ENCODE assay signal across 11 cellular contexts in genomic region chr20:51360451-51361230, GRCh38.
DNase-seq lines count a peak whose midpoint lies in the region; TF ChIP-seq lines count a peak whose summit lies in the region.
"Had no signal": no experiment of that assay in that cellular context is flagged by ENCODE, and none has a peak within 500 bp of the region (broad histone marks: within the 10 kb centered on the region; RNA-seq: fewer than 3 reads in every experiment).

No MANE protein-coding gene starts in this region.

- H3K4me1 ChIP-seq in CD4-positive, alpha-beta memory T cell (ENCODE audit: insufficient read depth, low read length), result no peaks in the 10 kb centered on the region
- no peaks in the 10 kb centered on the region for H3K4me1 ChIP-seq in OCI-LY7 (ENCODE audit: insufficient read depth, low read length, poor library complexity, severe bottlenecking)

- H4K20me1 ChIP-seq in OCI-LY7 (ENCODE audit: insufficient read depth, low read length), result no peaks in the 10 kb centered on the region

- H3K27ac ChIP-seq in AG04450 (ENCODE audit: low read depth, low read length) (peak overlapping the region; percentile 82), OCI-LY7 (ENCODE audit: low read depth, low read length, poor library complexity, severe bottlenecking) (no peak overlapping the region)
- no peak overlapping the region for H3K27ac ChIP-seq in CD4-positive, alpha-beta memory T cell (ENCODE audit: low read depth, low read length)
- H3K27ac ChIP-seq: neutrophil had no signal

- CTCF ChIA-PET in AG04450 (lab: Charles Lee), result interaction anchor here (0.6 to 4.3 kb wide), 4 partner anchors 234 to 373 kb away, joined by 3 to 23 read pairs (median 3); no protein-coding TSS in a partner anchor
- CTCF ChIA-PET in CD4-positive, alpha-beta memory T cell (lab: Charles Lee; ENCODE audit: partially characterized antibody), result no interaction called here
- CTCF ChIA-PET in OCI-LY7 (lab: Charles Lee; ENCODE audit: unreplicated experiment), result no interaction called here

- TF ChIP-seq CTCF in AG04450 (IDR thresholded peaks at IDR 0.05; ENCODE audit: low read depth, low read length), result no peak
- TF ChIP-seq CTCF in cardiac fibroblast (IDR thresholded peaks at IDR 0.05; ENCODE audit: low read depth, low read length), result no peak
- TF ChIP-seq CTCF in OCI-LY7 (conservative IDR thresholded peaks at IDR 0.05; ENCODE audit: low read length), result no peak
- no peak for TF ChIP-seq CTCF in lower leg skin (IDR thresholded peaks at IDR 0.05)

- H3K9me3 Mint-ChIP-seq in CD4-positive, alpha-beta memory T cell, result peaks cover 0 to 10% (median 6%) of the 10 kb centered on the region in 8 donors

- no peaks in the 10 kb centered on the region for H3K36me3 ChIP-seq in CD4-positive, alpha-beta memory T cell (ENCODE audit: insufficient read depth, low read length)
- H3K36me3 ChIP-seq in OCI-LY7 (ENCODE audit: insufficient read depth, low read length), result no peaks in the 10 kb centered on the region
- H3K36me3 ChIP-seq: neutrophil had no signal

- WGBS in lower leg skin, 2 donors, result 76 to 79% methylated on average over 13 of the region's 13 CpGs

- POLR2A ChIA-PET in AG04450 (lab: Yijun Ruan, JAX) (interaction anchor here (1.0 to 1.3 kb wide), 3 partner anchors 9 to 33 kb away, joined by 4 to 10 read pairs (median 5); no protein-coding TSS in a partner anchor), OCI-LY7 (lab: Charles Lee) (no interaction called here)
- POLR2A ChIA-PET in CD4-positive, alpha-beta memory T cell (lab: Charles Lee; ENCODE audit: partially characterized antibody), result no interaction called here

- H3K4me3 ChIP-seq in AG04450 (ENCODE audit: low read depth, low read length) (no peak overlapping the region), cardiac fibroblast (replicated peaks in 1 of 2; ENCODE audit: low read depth in 2 of 2, low read length in 2 of 2) (no peak overlapping the region), OCI-LY7 (ENCODE audit: low read depth, low read length, poor library complexity, severe bottlenecking) (no peak overlapping the region), lower leg skin (ENCODE audit: low read depth, poor library complexity, severe bottlenecking) (no peak overlapping the region)
- no peak overlapping the region for H3K4me3 ChIP-seq in CD4-positive, alpha-beta memory T cell (ENCODE audit: low read length in 2 of 2)

- H3K36me3 Mint-ChIP-seq in CD4-positive, alpha-beta memory T cell, result peaks cover 0 to 9% of the 10 kb centered on the region in 2 donors

- peaks cover 12% of the 10 kb centered on the region; the same call in 1 of the 2 replicates for H3K9me3 ChIP-seq in AG04450 (ENCODE audit: control insufficient read depth, insufficient read depth, low read length)
- no peaks in the 10 kb centered on the region for H3K9me3 ChIP-seq in CD4-positive, alpha-beta memory T cell (ENCODE audit: control insufficient read depth in 1 of 2, low read length in 2 of 2)
- H3K9me3 ChIP-seq in OCI-LY7 (ENCODE audit: low read length), result peaks cover 10% of the 10 kb centered on the region; the same call in 1 of the 2 replicates
- H3K9me3 ChIP-seq: neutrophil had no signal

- no peak for TF ChIP-seq POLR2A in lower leg skin (IDR thresholded peaks at IDR 0.05)

- DNase-seq in AG04450 (ENCODE audit: low read depth, low spot score) (peak; percentile 96), M059J (ENCODE audit: low read depth) (peak; percentile 100), cardiac fibroblast (ENCODE audit: low read depth in 2 of 2) (peak; percentile 95 to 99), lung microvascular endothelial cell (ENCODE audit: low read depth in 2 of 2) (peak; percentile 94 to 98), NCI-H2107 (lab: John Stamatoyannopoulos, UW) (no peak), OCI-LY7 (ENCODE audit: low spot score) (no peak), lower leg skin (ENCODE audit: low spot score in 2 of 2) (no peak)
- DNase-seq in CD4-positive, alpha-beta memory T cell, result no peak
- DNase-seq: CD4-positive, CD25-positive, alpha-beta regulatory T cell had no signal

- H3K27ac Mint-ChIP-seq in CD4-positive, alpha-beta memory T cell, result no peak overlapping the region

- BruUV-seq in OCI-LY7 (replicated peaks; lab: Mats Ljungman, UMichigan), result no TSS peak

- H3K27me3 Mint-ChIP-seq in CD4-positive, alpha-beta memory T cell, result peaks cover 0 to 3% of the 10 kb centered on the region in 2 donors
- H3K27me3 Mint-ChIP-seq: central memory CD8-positive, alpha-beta T cell had no signal

- no peaks in the 10 kb centered on the region for H3K9me2 ChIP-seq in OCI-LY7 (ENCODE audit: insufficient read depth, low read length)

- no peak overlapping the region for H3K4me3 Mint-ChIP-seq in CD4-positive, alpha-beta memory T cell
- H3K4me3 Mint-ChIP-seq: CD4-positive, CD25-positive, alpha-beta regulatory T cell; central memory CD8-positive, alpha-beta T cell had no signal

- intact Hi-C loops in CD4-positive, alpha-beta memory T cell (cut with micrococcal nuclease), result no loop called here
- intact Hi-C loops in OCI-LY7 (cut with micrococcal nuclease; ENCODE audit: unreplicated experiment) (no loop called here), lower leg skin (cut with DNase I; ENCODE audit: low total_unique reads) (no loop called here)

- H3K4me2 ChIP-seq in OCI-LY7 (ENCODE audit: low read length), result no peak overlapping the region

- H3K27me3 ChIP-seq in AG04450 (ENCODE audit: control insufficient read depth, insufficient read depth, low read length), result no peaks in the 10 kb centered on the region
- H3K27me3 ChIP-seq in CD4-positive, alpha-beta memory T cell (ENCODE audit: insufficient read depth, low read length), result no peaks in the 10 kb centered on the region
- H3K27me3 ChIP-seq: neutrophil had no signal

- no peaks in the 10 kb centered on the region for H3K4me1 Mint-ChIP-seq in CD4-positive, alpha-beta memory T cell
- H3K4me1 Mint-ChIP-seq: CD4-positive, CD25-positive, alpha-beta regulatory T cell; central memory CD8-positive, alpha-beta T cell had no signal

- no peaks in the 10 kb centered on the region for H3K79me2 ChIP-seq in OCI-LY7 (ENCODE audit: insufficient read depth, low read depth, low read length)

- H2AFZ ChIP-seq in OCI-LY7 (ENCODE audit: low read length), result no peak overlapping the region

Comparison
In these comparisons a context has a peak if more than half of its experiments do, and no peak if none do; other contexts are left out.
1. DNase-seq: peak in AG04450 (single experiment), M059J (single experiment), cardiac fibroblast (2 of 2) and lung microvascular endothelial cell (2 of 2); none in NCI-H2107 (single experiment), CD4-positive, alpha-beta memory T cell (0 of 5), OCI-LY7 (single experiment) and lower leg skin (0 of 2).